Comparison of ENCODE assay signal across 28 cellular contexts in genomic region chr10:73509695-73510094, GRCh38.
"Had no signal": no experiment of that assay in that cellular context is flagged by ENCODE, and none has a peak within 500 bp of the region (broad histone marks: within the 10 kb centered on the region; RNA-seq: fewer than 3 reads in every experiment).

No MANE protein-coding gene starts in this region.

- DNase-seq: activated B cell treated with CpG ODN at 0.5 μM for 24 hours; activated CD4-positive, alpha-beta T cell treated with anti-CD3 and anti-CD28 coated beads for 4 hours; activated CD4-positive, alpha-beta T cell treated with anti-CD3 and anti-CD28 coated beads, Interleukin-2, amount 50 U/mL, for 4 hours; activated CD4-positive, CD25-positive, alpha-beta regulatory T cell treated with anti-CD3 and anti-CD28 coated beads, Interleukin-2, amount 50 U/mL, for 72 hours; activated effector memory CD4-positive, alpha-beta T cell treated with Interleukin-2 at 50 U/mL for 16 hours; activated naive CD4-positive, alpha-beta T cell treated with anti-CD3 and anti-CD28 coated beads, Interleukin-2, amount 10 ng/mL, durations not matched to agents 7 days and 5 days; activated T-cell treated with anti-CD3 and anti-CD28 coated beads for 4 hours; activated T-cell treated with anti-CD3 and anti-CD28 coated beads, Interleukin-2, amount 50 U/mL, for 4 hours; amygdala; Karpas-422; KBM-7; NCI-H1105; NCI-H1436; NCI-H1694; NCI-H2029; NCI-H345; NCI-H524 treated with DMSO at 0.1 percent for 48 hours; SHP77 treated with DMSO at 0.1 percent for 48 hours; SK-N-SH had no signal

- H3K9me3 Mint-ChIP-seq: activated B cell treated with CpG ODN at 0.5 μM for 24 hours; activated naive CD4-positive, alpha-beta T cell treated with anti-CD3 and anti-CD28 coated beads, Interleukin-2, amount 10 ng/mL, durations not matched to agents 7 days and 5 days; activated T-cell treated with anti-CD3 and anti-CD28 coated beads, Interleukin-2, amount 50 U/mL, for 4 hours; activated T-helper 1 cell treated with anti-CD3 and anti-CD28 coated beads, Interleukin-12 subunit alpha, Interleukin-12 subunit beta, Interleukin-2, Interleukin-4 antibody, amounts not matched to agents 30 ng/mL and 10 ng/mL and 1 ng/mL, durations not matched to agents 14 hours and 24 hours and 36 hours; T-helper 1 cell treated with Interleukin-12 subunit alpha and Interleukin-12 subunit beta and Interleukin-4 antibody, amounts not matched to agents 30 μg/mL and 1 μg/mL, for 36 hours had no signal

- H3K36me3 ChIP-seq: SJSA1 had no signal

- H3K4me3 ChIP-seq: ascending aorta, cardiac muscle cell, coronary artery, SJSA1 had no signal

- H3K27ac ChIP-seq: ascending aorta, cardiac muscle cell, coronary artery, SJSA1, VCaP had no signal

- H3K4me1 Mint-ChIP-seq: activated B cell treated with CpG ODN at 0.5 μM for 24 hours; activated naive CD4-positive, alpha-beta T cell treated with anti-CD3 and anti-CD28 coated beads, Interleukin-2, amount 10 ng/mL, durations not matched to agents 7 days and 5 days had no signal

- H3K27me3 ChIP-seq: ascending aorta, cardiac muscle cell, SJSA1 had no signal

- ATAC-seq: activated T-cell treated with anti-CD3 and anti-CD28 coated beads, Interleukin-2, amount 50 U/mL, for 4 hours; Panc1 had no signal

- H3K27me3 Mint-ChIP-seq: activated B cell treated with CpG ODN at 0.5 μM for 24 hours; activated naive CD4-positive, alpha-beta T cell treated with anti-CD3 and anti-CD28 coated beads, Interleukin-2, amount 10 ng/mL, durations not matched to agents 7 days and 5 days; activated naive CD8-positive, alpha-beta T cell had no signal

- H3K27ac Mint-ChIP-seq: activated B cell treated with CpG ODN at 0.5 μM for 24 hours; activated naive CD4-positive, alpha-beta T cell treated with anti-CD3 and anti-CD28 coated beads, Interleukin-2, amount 10 ng/mL, durations not matched to agents 7 days and 5 days; activated naive CD8-positive, alpha-beta T cell; activated T-helper 1 cell treated with anti-CD3 and anti-CD28 coated beads, Interleukin-12 subunit alpha, Interleukin-12 subunit beta, Interleukin-2, Interleukin-4 antibody, amounts not matched to agents 30 ng/mL and 10 ng/mL and 1 ng/mL, durations not matched to agents 14 hours and 24 hours and 36 hours; T-helper 1 cell treated with Interleukin-12 subunit alpha and Interleukin-12 subunit beta and Interleukin-4 antibody, amounts not matched to agents 30 μg/mL and 1 μg/mL, for 36 hours had no signal

- H3K4me1 ChIP-seq: ascending aorta, SJSA1 had no signal

- H3K9me3 ChIP-seq: ascending aorta, SJSA1, SK-N-SH had no signal

- H3K4me3 Mint-ChIP-seq: activated B cell treated with CpG ODN at 0.5 μM for 24 hours; activated naive CD4-positive, alpha-beta T cell treated with anti-CD3 and anti-CD28 coated beads, Interleukin-2, amount 10 ng/mL, durations not matched to agents 7 days and 5 days; activated naive CD8-positive, alpha-beta T cell; activated T-cell treated with anti-CD3 and anti-CD28 coated beads, Interleukin-2, amount 50 U/mL, for 4 hours; activated T-helper 1 cell treated with anti-CD3 and anti-CD28 coated beads, Interleukin-12 subunit alpha, Interleukin-12 subunit beta, Interleukin-2, Interleukin-4 antibody, amounts not matched to agents 30 ng/mL and 10 ng/mL and 1 ng/mL, durations not matched to agents 14 hours and 24 hours and 36 hours; T-helper 1 cell treated with Interleukin-12 subunit alpha and Interleukin-12 subunit beta and Interleukin-4 antibody, amounts not matched to agents 30 μg/mL and 1 μg/mL, for 36 hours had no signal
